Comparison of ENCODE assay signal across 24 cellular contexts in the genomic region with DNA sequence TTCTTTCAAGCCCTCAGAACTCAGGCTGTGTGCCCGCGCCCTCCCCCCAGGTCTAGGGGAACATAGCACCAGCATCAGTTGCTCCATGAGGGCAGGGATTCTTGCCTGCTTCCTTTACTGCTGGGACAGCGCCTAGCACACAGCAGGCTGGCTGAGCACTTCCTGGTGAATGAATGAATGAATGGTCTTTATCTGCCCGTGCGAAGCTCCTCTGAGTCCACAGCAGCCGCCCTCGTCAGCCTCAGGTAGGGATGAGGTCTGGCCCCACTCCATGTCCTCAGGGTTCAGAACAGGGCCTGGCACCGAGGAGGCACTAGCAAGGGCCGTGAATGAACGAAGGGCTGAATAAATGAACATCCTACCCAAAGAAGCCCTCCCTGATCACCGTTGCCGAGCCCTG. TPM values are rescaled to one million over a fixed set of nuclear protein-coding genes. Genes with fewer than 3 reads are reported as not detected.
A peak's percentile ranks its signal among the peaks of the same experiment; 100 is the strongest.
DNase-seq lines count a peak whose midpoint lies in the region; ATAC-seq and TF ChIP-seq lines count a peak whose summit lies in the region.
"Had no signal": no experiment of that assay in that cellular context is flagged by ENCODE, and none has a peak within 500 bp of the region (broad histone marks: within the 10 kb centered on the region; RNA-seq: fewer than 3 reads in every experiment).

No MANE protein-coding gene starts in this region.

- H3K36me3 ChIP-seq in H7 (replicated peaks; ENCODE audit: control insufficient read depth, insufficient read depth, low read length), result no peaks in the 10 kb centered on the region
- no peaks in the 10 kb centered on the region for H3K36me3 ChIP-seq in colonic mucosa
- H3K36me3 ChIP-seq: ovary, SJSA1 had no signal

- H3K4me3 Mint-ChIP-seq in nephron, result no peak overlapping the region
- H3K4me3 Mint-ChIP-seq: activated B cell treated with CpG ODN at 0.5 μM for 24 hours; T-helper 1 cell treated with Interleukin-12 subunit alpha and Interleukin-12 subunit beta and Interleukin-4 antibody, amounts not matched to agents 30 μg/mL and 1 μg/mL, for 36 hours had no signal

- peaks cover 4% of the 10 kb centered on the region for H3K27me3 Mint-ChIP-seq in nephron (ENCODE audit: low read depth)

- peaks cover 37% of the 10 kb centered on the region for H3K4me1 Mint-ChIP-seq in nephron

- TF ChIP-seq CTCF in colonic mucosa (IDR thresholded peaks at IDR 0.05), result no peak
- no peak for TF ChIP-seq CTCF in nephron (IDR thresholded peaks at IDR 0.05; ENCODE audit: unreplicated experiment in 3 of 3)

- peak overlapping the region; percentile 66 for H3K27ac ChIP-seq in colonic mucosa
- H3K27ac ChIP-seq: ovary, SJSA1 had no signal

- no peak overlapping the region for H3K4me3 ChIP-seq in H7 (ENCODE audit: insufficient read depth, low read depth, low read length)
- no peak overlapping the region for H3K4me3 ChIP-seq in colonic mucosa
- H3K4me3 ChIP-seq: mucosa of descending colon, ovary, SJSA1, upper lobe of right lung had no signal

- DNase-seq in COLO668 (lab: John Stamatoyannopoulos, UW; ENCODE audit: unreplicated experiment) (peak; percentile 6), H7 (peak; percentile 52), colonic mucosa (no peak), NCI-H526 (lab: John Stamatoyannopoulos, UW) (no peak), NCI-H2196 (lab: John Stamatoyannopoulos, UW; ENCODE audit: unreplicated experiment) (no peak)
- DNase-seq: activated B cell treated with CpG ODN at 0.5 μM for 24 hours; AML-193; amniotic stem cell; central memory CD4-positive, alpha-beta T cell; effector memory CD4-positive, alpha-beta T cell; glutamatergic neuron; NCI-H1436; NCI-H2171; ovary; stimulated activated CD4-positive, alpha-beta T cell treated with anti-CD3 and anti-CD28 coated beads, Interleukin-1b, Interleukin-23, amount 100 ng/mL, for 48 hours; stimulated activated naive CD4-positive, alpha-beta T cell treated with Interleukin-2 at 50 U/mL for 16 hours; upper lobe of right lung had no signal

- peak overlapping the region; percentile 38 to 78 (median 44) for H3K27ac Mint-ChIP-seq in nephron
- H3K27ac Mint-ChIP-seq: activated B cell treated with CpG ODN at 0.5 μM for 24 hours; T-helper 1 cell treated with Interleukin-12 subunit alpha and Interleukin-12 subunit beta and Interleukin-4 antibody, amounts not matched to agents 30 μg/mL and 1 μg/mL, for 36 hours had no signal

- peaks cover 4% of the 10 kb centered on the region for H3K36me3 Mint-ChIP-seq in nephron (ENCODE audit: low read depth)

- H3K27me3 ChIP-seq in H7 (ENCODE audit: control insufficient read depth, insufficient read depth, low read length) (no peaks in the 10 kb centered on the region), colonic mucosa (no peaks in the 10 kb centered on the region)
- H3K27me3 ChIP-seq: ovary, SJSA1, upper lobe of right lung had no signal

- no peaks in the 10 kb centered on the region for H3K9me3 ChIP-seq in colonic mucosa
- H3K9me3 ChIP-seq: mucosa of descending colon, ovary, SJSA1, upper lobe of right lung had no signal

- no peaks in the 10 kb centered on the region for H3K9me3 Mint-ChIP-seq in nephron
- H3K9me3 Mint-ChIP-seq: activated B cell treated with CpG ODN at 0.5 μM for 24 hours; T-helper 1 cell treated with Interleukin-12 subunit alpha and Interleukin-12 subunit beta and Interleukin-4 antibody, amounts not matched to agents 30 μg/mL and 1 μg/mL, for 36 hours had no signal

- peaks cover 48% of the 10 kb centered on the region for H3K4me1 ChIP-seq in colonic mucosa

- peak overlapping the region in 1 of 2 donors; percentile 67 for H3K9ac ChIP-seq in colonic mucosa (ENCODE audit: low read depth in 2 of 2, low read length in 2 of 2)

- intact Hi-C loops in colonic mucosa (cut with DNase I), result no loop called here

- ATAC-seq in esophagus mucosa, result no peak
- no peak for ATAC-seq in HG03045 (IDR thresholded peaks at IDR 0.05; ENCODE audit: unreplicated experiment)
- ATAC-seq: left lobe of liver, upper lobe of right lung had no signal

RNA-seq across cellular contexts. Expression of a gene that starts 27.3 kb away (rescaled TPM):
- 110 and 116 TPM in 2 replicates for total RNA-seq in H7 (2014; rRNA removed; shearing (Covaris generic))
- total RNA-seq in colonic mucosa, result 10 to 100 TPM; 70.3 to 73.4 TPM
- total RNA-seq in esophagus mucosa, result 7.6 TPM

Comparison
In these comparisons a context has a peak if more than half of its experiments do, and no peak if none do; other contexts are left out.
1. DNase-seq: peak in COLO668 (single experiment) and H7 (single experiment); none in colonic mucosa (single experiment), NCI-H526 (0 of 2) and NCI-H2196 (single experiment).